ENCODE assay signal across 16 cellular contexts in the genomic region with DNA sequence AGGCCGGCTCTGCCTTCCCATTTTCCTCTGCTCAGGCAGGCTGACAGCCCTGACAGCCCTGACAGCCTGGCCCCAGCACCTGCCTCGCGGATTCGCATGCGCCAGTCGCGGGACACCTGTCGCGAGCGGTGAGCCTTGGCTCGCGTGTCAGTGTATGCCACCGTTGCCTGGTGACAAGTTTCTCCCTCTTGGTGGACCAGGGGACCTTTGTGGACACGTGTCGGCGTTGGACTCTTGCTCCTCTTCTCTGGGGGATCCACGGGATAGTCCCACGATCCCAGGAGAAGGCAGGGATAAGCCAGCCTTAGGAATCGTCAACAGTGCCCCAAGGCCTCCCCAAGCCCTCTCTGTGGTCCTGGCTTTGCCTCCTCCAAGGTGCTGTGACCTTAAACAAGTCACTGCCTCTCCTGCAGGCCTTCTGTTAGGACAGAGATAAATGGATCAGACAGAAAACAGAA.
"Had no signal": no experiment of that assay in that cellular context is flagged by ENCODE, and none has a peak within 500 bp of the region (broad histone marks: within the 10 kb centered on the region; RNA-seq: fewer than 3 reads in every experiment).

No MANE protein-coding gene starts in this region.

- H3K27ac Mint-ChIP-seq: activated CD4-positive, alpha-beta T cell treated with anti-CD3 and anti-CD28 coated beads for 36 hours; activated CD8-positive, alpha-beta T cell treated with anti-CD3 and anti-CD28 coated beads, Interleukin-2, amount 10 ng/mL, durations not matched to agents 7 days and 5 days; activated naive CD4-positive, alpha-beta T cell treated with anti-CD3 and anti-CD28 coated beads for 36 hours; activated naive CD8-positive, alpha-beta T cell treated with anti-CD3 and anti-CD28 coated beads, Interleukin-2, amount 50 U/mL, for 24 hours; nephron; stimulated activated effector memory CD8-positive, alpha-beta T cell treated with anti-CD3 and anti-CD28 coated beads, Interleukin-12 subunit alpha, Interleukin-12 subunit beta, amount 100 ng/mL, for 72 hours; T-helper 1 cell treated with Interleukin-12 subunit alpha and Interleukin-12 subunit beta and Interleukin-4 antibody, amounts not matched to agents 30 μg/mL and 1 μg/mL, for 36 hours had no signal

- H3K9me3 Mint-ChIP-seq: activated naive CD4-positive, alpha-beta T cell treated with anti-CD3 and anti-CD28 coated beads for 36 hours; activated naive CD8-positive, alpha-beta T cell treated with anti-CD3 and anti-CD28 coated beads, Interleukin-2, amount 50 U/mL, for 24 hours; stimulated activated effector memory CD8-positive, alpha-beta T cell treated with anti-CD3 and anti-CD28 coated beads, Interleukin-12 subunit alpha, Interleukin-12 subunit beta, amount 100 ng/mL, for 72 hours had no signal

- H3K36me3 Mint-ChIP-seq: stimulated activated effector memory CD8-positive, alpha-beta T cell treated with anti-CD3 and anti-CD28 coated beads, Interleukin-12 subunit alpha, Interleukin-12 subunit beta, amount 100 ng/mL, for 72 hours had no signal

- H3K4me3 Mint-ChIP-seq: activated CD4-positive, alpha-beta T cell treated with anti-CD3 and anti-CD28 coated beads for 36 hours; activated CD8-positive, alpha-beta T cell treated with anti-CD3 and anti-CD28 coated beads, Interleukin-2, amount 10 ng/mL, durations not matched to agents 7 days and 5 days; activated naive CD4-positive, alpha-beta T cell treated with anti-CD3 and anti-CD28 coated beads for 36 hours; activated naive CD8-positive, alpha-beta T cell treated with anti-CD3 and anti-CD28 coated beads, Interleukin-2, amount 50 U/mL, for 24 hours; nephron; stimulated activated effector memory CD8-positive, alpha-beta T cell treated with anti-CD3 and anti-CD28 coated beads, Interleukin-12 subunit alpha, Interleukin-12 subunit beta, amount 100 ng/mL, for 72 hours; T-helper 1 cell treated with Interleukin-12 subunit alpha and Interleukin-12 subunit beta and Interleukin-4 antibody, amounts not matched to agents 30 μg/mL and 1 μg/mL, for 36 hours had no signal

- DNase-seq: activated CD4-positive, alpha-beta T cell treated with anti-CD3 and anti-CD28 coated beads for 36 hours; activated CD8-positive, alpha-beta T cell treated with anti-CD3 and anti-CD28 coated beads, Interleukin-2, amount 10 ng/mL, durations not matched to agents 7 days and 5 days; activated naive CD4-positive, alpha-beta T cell treated with anti-CD3 and anti-CD28 coated beads for 36 hours; activated naive CD8-positive, alpha-beta T cell treated with anti-CD3 and anti-CD28 coated beads, Interleukin-2, amount 50 U/mL, for 24 hours; activated T-cell treated with anti-CD3 and anti-CD28 coated beads for 4 hours; aorta; erythroblast; heart right ventricle; mesendoderm; SHP77 treated with DMSO at 0.1 percent for 48 hours; thyroid gland; WERI-Rb-1 had no signal

- ATAC-seq: activated CD4-positive, alpha-beta T cell treated with anti-CD3 and anti-CD28 coated beads for 36 hours; activated CD8-positive, alpha-beta T cell treated with anti-CD3 and anti-CD28 coated beads, Interleukin-2, amount 10 ng/mL, durations not matched to agents 7 days and 5 days; activated naive CD8-positive, alpha-beta T cell treated with anti-CD3 and anti-CD28 coated beads, Interleukin-2, amount 50 U/mL, for 24 hours; gastroesophageal sphincter; heart right ventricle; stimulated activated effector memory CD8-positive, alpha-beta T cell treated with anti-CD3 and anti-CD28 coated beads, Interleukin-12 subunit alpha, Interleukin-12 subunit beta, amount 100 ng/mL, for 72 hours had no signal
